In genomic region chr1:27601321-27601770, GRCh38 we compare ENCODE assay signal across 9 cellular contexts. TPM values are rescaled to one million over a fixed set of nuclear protein-coding genes. Genes with fewer than 3 reads are reported as not detected.
DNase-seq lines count a peak whose midpoint lies in the region; ATAC-seq and TF ChIP-seq lines count a peak whose summit lies in the region.
"Had no signal": no experiment of that assay in that cellular context is flagged by ENCODE, and none has a peak within 500 bp of the region (broad histone marks: within the 10 kb centered on the region; RNA-seq: fewer than 3 reads in every experiment).

No MANE protein-coding gene starts in this region.

- H3K9ac ChIP-seq in SK-N-SH, result peak overlapping the region; percentile 72; the same call in 1 of the 2 replicates
- H3K9ac ChIP-seq in subcutaneous abdominal adipose tissue (ENCODE audit: low read length in 5 of 5), result peak overlapping the region; percentile 63 to 78 (median 69)

- H3K27ac ChIP-seq in SK-N-SH (ENCODE audit: low read depth in 2 of 2, low read length in 1 of 2), result peak overlapping the region; percentile 60 to 64
- H3K27ac ChIP-seq in angular gyrus (ENCODE audit: low read depth, low read length), result peak overlapping the region; percentile 77
- peak overlapping the region; percentile 86 for H3K27ac ChIP-seq in subcutaneous abdominal adipose tissue (ENCODE audit: low read depth, low read length)

- no peak for TF ChIP-seq RAD21 in SK-N-SH (IDR thresholded peaks at IDR 0.05; ENCODE audit: low read length)

- H3K36me3 ChIP-seq in SK-N-SH (replicated peaks in 1 of 2; ENCODE audit: control insufficient read depth in 1 of 2, insufficient read depth in 2 of 2, low read length in 1 of 2), result no peaks in the 10 kb centered on the region
- H3K36me3 ChIP-seq in kidney epithelial cell (ENCODE audit: control insufficient read depth, insufficient read depth, low read length), result no peaks in the 10 kb centered on the region
- H3K36me3 ChIP-seq in subcutaneous abdominal adipose tissue (ENCODE audit: control insufficient read depth in 5 of 5, insufficient read depth in 5 of 5, low read length in 5 of 5), result peaks cover 0 to 3% (median 2%) of the 10 kb centered on the region in 5 donors
- H3K36me3 ChIP-seq: HAP-1 had no signal

- H3K4me3 ChIP-seq in SK-N-SH (ENCODE audit: low read depth in 2 of 2, low read length in 1 of 2) (peak overlapping the region; percentile 85 to 92), kidney epithelial cell (ENCODE audit: low read depth, low read length) (peak overlapping the region; percentile 88), subcutaneous abdominal adipose tissue (ENCODE audit: low read depth in 1 of 5, low read length in 5 of 5) (peak overlapping the region in 3 of 5 donors; percentile 63 to 85 (median 73))
- H3K4me3 ChIP-seq: HAP-1 had no signal

- peaks cover 70% of the 10 kb centered on the region for H3K79me2 ChIP-seq in SK-N-SH (ENCODE audit: insufficient read depth)

- H3K4me1 ChIP-seq in SK-N-SH (ENCODE audit: control insufficient read depth in 1 of 2, insufficient read depth in 2 of 2, low read depth in 1 of 2, low read length in 1 of 2), result peaks cover 50 to 65% of the 10 kb centered on the region in 2 experiments
- H3K4me1 ChIP-seq in subcutaneous abdominal adipose tissue (ENCODE audit: control insufficient read depth in 5 of 5, insufficient read depth in 5 of 5, low read length in 5 of 5), result peaks cover 8 to 69% (median 61%) of the 10 kb centered on the region in 5 donors
- H3K4me1 ChIP-seq: HAP-1 had no signal

- CTCF ChIA-PET in SK-N-SH (lab: Yijun Ruan, JAX), result interaction anchor here (1.1 to 27.7 kb wide), 17 partner anchors 8 to 302 kb away, joined by 3 to 603 read pairs (median 6); no protein-coding TSS in a partner anchor

- no peak for DNase-seq in SK-N-SH
- no peak for DNase-seq in kidney epithelial cell (ENCODE audit: low read depth)
- DNase-seq in NCI-H2227 treated with DMSO at 0.1 percent for 48 hours (lab: John Stamatoyannopoulos, UW), result no peak
- no peak for DNase-seq in stimulated activated CD8-positive, alpha-beta memory T cell treated with anti-CD3 and anti-CD28 coated beads, Interleukin-4, amount 100 ng/mL, for 48 hours
- no peak for DNase-seq in activated CD4-positive, alpha-beta T cell treated with anti-CD3 and anti-CD28 coated beads, Interleukin-2, amount 50 U/mL, for 4 hours

- no peak overlapping the region for H2AFZ ChIP-seq in SK-N-SH (ENCODE audit: low read depth)

- H3K9me3 ChIP-seq in SK-N-SH (no peaks in the 10 kb centered on the region), subcutaneous abdominal adipose tissue (ENCODE audit: control insufficient read depth in 5 of 5, low read length in 5 of 5) (no peaks in the 10 kb centered on the region)
- H3K9me3 ChIP-seq: HAP-1 had no signal

- H4K20me1 ChIP-seq in SK-N-SH (ENCODE audit: insufficient read depth), result peaks cover 58% of the 10 kb centered on the region

- H3K9me2 ChIP-seq in SK-N-SH, result no peaks in the 10 kb centered on the region

- no peak for TF ChIP-seq EP300 in SK-N-SH (IDR thresholded peaks at IDR 0.05; ENCODE audit: borderline replicate concordance in 1 of 2, low read depth in 1 of 2, low read length in 1 of 2)

- POLR2A ChIA-PET in SK-N-SH (lab: Yijun Ruan, JAX), result interaction anchor here (0.9 to 2.3 kb wide), 8 partner anchors 11 to 302 kb away, joined by 3 to 10 read pairs (median 4); no protein-coding TSS in a partner anchor

- peaks cover 25% of the 10 kb centered on the region for H3F3A ChIP-seq in SK-N-SH (replicated peaks; ENCODE audit: insufficient read depth)

- ATAC-seq in SK-N-SH treated with all-trans-retinoic acid at 6 μM for 48 hours, result no peak

- TF ChIP-seq CTCF in SK-N-SH (IDR thresholded peaks at IDR 0.05) (no peak), kidney epithelial cell (IDR thresholded peaks at IDR 0.05; ENCODE audit: insufficient read depth, low read length, poor library complexity, severe bottlenecking) (no peak)

- no peaks in the 10 kb centered on the region for H3K27me3 ChIP-seq in SK-N-SH (ENCODE audit: insufficient read depth)
- H3K27me3 ChIP-seq in kidney epithelial cell (ENCODE audit: control insufficient read depth, insufficient read depth, low read length), result no peaks in the 10 kb centered on the region
- H3K27me3 ChIP-seq in subcutaneous abdominal adipose tissue (ENCODE audit: control insufficient read depth in 5 of 5, insufficient read depth in 4 of 5, low read length in 5 of 5), result no peaks in the 10 kb centered on the region

- peak overlapping the region; percentile 100 for H3K4me2 ChIP-seq in SK-N-SH

TF ChIP-seq in SK-N-SH, 30 proteins besides CTCF, POLR2A, EP300 and RAD21 (continues in another document):
- TF ChIP-seq POLR2AphosphoS5 (IDR thresholded peaks at IDR 0.05; ENCODE audit: low read depth, low read length) (no peak), NFIC (IDR thresholded peaks at IDR 0.05; ENCODE audit: borderline replicate concordance) (no peak), REST (IDR thresholded peaks at IDR 0.05; ENCODE audit: low read depth, low read length) (no peak), EZH2phosphoT487 (IDR thresholded peaks at IDR 0.05; ENCODE audit: borderline replicate concordance, low read depth) (no peak), SMC3 (IDR thresholded peaks at IDR 0.05; ENCODE audit: low read depth, low read length) (no peak), RFX5 (IDR thresholded peaks at IDR 0.05; ENCODE audit: low read length) (no peak)

TF ChIP-seq in SK-N-SH treated with all-trans-retinoic acid at 6 μM for 48 hours, 23 proteins besides CTCF, POLR2A, EP300 and RAD21 (continues in another document):
- TF ChIP-seq PATZ1 (CRISPR knock-in tag; IDR thresholded peaks at IDR 0.05; ENCODE audit: borderline replicate concordance) (no peak), ARNTL (CRISPR knock-in tag; IDR thresholded peaks at IDR 0.05; ENCODE audit: borderline replicate concordance, low read depth) (no peak), TOX (CRISPR knock-in tag; IDR thresholded peaks at IDR 0.05; ENCODE audit: borderline replicate concordance) (no peak), TSHZ2 (CRISPR knock-in tag; IDR thresholded peaks at IDR 0.05) (no peak), ISL1 (CRISPR knock-in tag; IDR thresholded peaks at IDR 0.05) (no peak), BACH2 (CRISPR knock-in tag; IDR thresholded peaks at IDR 0.05; ENCODE audit: borderline replicate concordance) (no peak), ZNF8 (CRISPR knock-in tag; IDR thresholded peaks at IDR 0.05) (no peak)
- TF ChIP-seq, protein P1, sequence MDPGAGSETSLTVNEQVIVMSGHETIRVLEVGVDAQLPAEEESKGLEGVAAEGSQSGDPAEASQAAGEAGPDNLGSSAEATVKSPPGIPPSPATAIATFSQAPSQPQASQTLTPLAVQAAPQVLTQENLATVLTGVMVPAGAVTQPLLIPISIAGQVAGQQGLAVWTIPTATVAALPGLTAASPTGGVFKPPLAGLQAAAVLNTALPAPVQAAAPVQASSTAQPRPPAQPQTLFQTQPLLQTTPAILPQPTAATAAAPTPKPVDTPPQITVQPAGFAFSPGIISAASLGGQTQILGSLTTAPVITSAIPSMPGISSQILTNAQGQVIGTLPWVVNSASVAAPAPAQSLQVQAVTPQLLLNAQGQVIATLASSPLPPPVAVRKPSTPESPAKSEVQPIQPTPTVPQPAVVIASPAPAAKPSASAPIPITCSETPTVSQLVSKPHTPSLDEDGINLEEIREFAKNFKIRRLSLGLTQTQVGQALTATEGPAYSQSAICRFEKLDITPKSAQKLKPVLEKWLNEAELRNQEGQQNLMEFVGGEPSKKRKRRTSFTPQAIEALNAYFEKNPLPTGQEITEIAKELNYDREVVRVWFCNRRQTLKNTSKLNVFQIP (CRISPR knock-in tag; IDR thresholded peaks at IDR 0.05; ENCODE audit: borderline replicate concordance, low read depth), result no peak

RNA-seq across cellular contexts. Expression of gene AHDC1, which starts 2.6 kb away (rescaled TPM):
- 3.1 and 8.5 TPM in 2 replicates for polyA plus RNA-seq in SK-N-SH (2012; rRNA removed)
- 3.2 and 4.4 TPM in 2 replicates for polyA plus RNA-seq in SK-N-SH (2012; cell fraction: cytosol; rRNA removed)
- polyA plus RNA-seq in SK-N-SH (2012; cell fraction: nucleus; rRNA removed), result 19.2 and 28.1 TPM in 2 replicates
- 18.0 and 30.8 TPM in 2 replicates for total RNA-seq in kidney epithelial cell

RNA-seq across cellular contexts. Expression of gene FGR, which starts 33.6 kb away (rescaled TPM):
- not detected in 2 replicates for polyA plus RNA-seq in SK-N-SH (2012; rRNA removed)
- not detected in 2 replicates for polyA plus RNA-seq in SK-N-SH (2012; cell fraction: cytosol; rRNA removed)
- polyA plus RNA-seq in SK-N-SH (2012; cell fraction: nucleus; rRNA removed), result 0.01 TPM in 1 of 2 replicates, not detected in the other
- total RNA-seq in kidney epithelial cell, result 0.41 TPM in 1 of 2 replicates, not detected in the other
